In genomic region chr14:102345232-102345631, GRCh38 we compare ENCODE assay signal across 20 cellular contexts.
"Had no signal": no experiment of that assay in that cellular context is flagged by ENCODE, and none has a peak within 500 bp of the region (broad histone marks: within the 10 kb centered on the region; RNA-seq: fewer than 3 reads in every experiment).

No MANE protein-coding gene starts in this region.

- H3K4me1 ChIP-seq: left lung, prostate gland, stomach, testis, vagina had no signal

- H3K4me1 Mint-ChIP-seq: WTC11 had no signal

- H3K9me3 Mint-ChIP-seq: activated T-cell treated with anti-CD3 and anti-CD28 coated beads, Interleukin-2, amount 50 U/mL, for 4 hours; natural killer cell treated with Interleukin-12 subunit alpha and Interleukin-12 subunit beta and Interleukin-15 and Interleukin-18, amount 100 ng/mL, for 72 hours; WTC11 had no signal

- H3K27me3 Mint-ChIP-seq: natural killer cell treated with Interleukin-12 subunit alpha and Interleukin-12 subunit beta and Interleukin-15 and Interleukin-18, amount 100 ng/mL, for 72 hours had no signal

- H3K4me3 ChIP-seq: left lung, ovary, prostate gland, spleen, stomach, testis, vagina had no signal

- H3K9me3 ChIP-seq: left lung, neutrophil, ovary, prostate gland, spleen, stomach, testis, vagina had no signal

- H3K27ac ChIP-seq: left lung, neutrophil, ovary, prostate gland, spleen, stomach, testis, vagina had no signal

- H3K27me3 ChIP-seq: left lung, neutrophil, ovary, spleen, stomach, testis, vagina had no signal

- ATAC-seq: activated T-cell treated with anti-CD3 and anti-CD28 coated beads, Interleukin-2, amount 50 U/mL, for 4 hours; esophagus mucosa; left lung; natural killer cell treated with Interleukin-12 subunit alpha and Interleukin-12 subunit beta and Interleukin-15 and Interleukin-18, amount 100 ng/mL, for 72 hours; WTC11 had no signal

- DNase-seq: activated effector memory CD4-positive, alpha-beta T cell treated with anti-CD3 and anti-CD28 coated beads, Interleukin-2, amount 50 U/mL, for 16 hours; activated naive CD4-positive, alpha-beta T cell treated with anti-CD3 and anti-CD28 coated beads, Interleukin-2, amount 50 U/mL, for 16 hours; activated T-cell treated with anti-CD3 and anti-CD28 coated beads, Interleukin-2, amount 50 U/mL, for 4 hours; effector CD4-positive, alpha-beta T cell; kidney; left lung; ovary; spleen; stimulated activated CD4-positive, alpha-beta T cell treated with anti-CD3 and anti-CD28 coated beads, Interleukin-4, amount 100 ng/mL, for 1 hour; stomach; T-helper 1 cell; T-helper 9 cell; trophoblast cell had no signal

- H3K27ac Mint-ChIP-seq: WTC11 had no signal

- H3K4me3 Mint-ChIP-seq: activated T-cell treated with anti-CD3 and anti-CD28 coated beads, Interleukin-2, amount 50 U/mL, for 4 hours; natural killer cell treated with Interleukin-12 subunit alpha and Interleukin-12 subunit beta and Interleukin-15 and Interleukin-18, amount 100 ng/mL, for 72 hours; WTC11 had no signal

- H3K36me3 ChIP-seq: ovary had no signal
